ENCODE assay signal across 8 cellular contexts in genomic region chr18:32091724-32092421, GRCh38. TPM values are rescaled to one million over a fixed set of nuclear protein-coding genes. Genes with fewer than 3 reads are reported as not detected.
DNase-seq lines count a peak whose midpoint lies in the region; TF ChIP-seq lines count a peak whose summit lies in the region.

A gene with protein sequence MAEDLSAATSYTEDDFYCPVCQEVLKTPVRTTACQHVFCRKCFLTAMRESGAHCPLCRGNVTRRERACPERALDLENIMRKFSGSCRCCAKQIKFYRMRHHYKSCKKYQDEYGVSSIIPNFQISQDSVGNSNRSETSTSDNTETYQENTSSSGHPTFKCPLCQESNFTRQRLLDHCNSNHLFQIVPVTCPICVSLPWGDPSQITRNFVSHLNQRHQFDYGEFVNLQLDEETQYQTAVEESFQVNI (plus strand): TSS chr18:32091874. CDS start chr18:32092777, 903 bp downstream.

- H3K27me3 ChIP-seq in suprapubic skin: no peaks in the 10 kb centered on the region

- no peak for TF ChIP-seq CTCF in HFF-Myc (IDR thresholded peaks at IDR 0.05; ENCODE audit: low read depth, low read length, missing control alignments)
- TF ChIP-seq CTCF in suprapubic skin (IDR thresholded peaks at IDR 0.05): no peak

- H3K4me1 ChIP-seq in suprapubic skin: peaks cover 38% of the 10 kb centered on the region

- no peaks in the 10 kb centered on the region for H3K27me3 Mint-ChIP-seq in activated naive CD4-positive, alpha-beta T cell treated with anti-CD3 and anti-CD28 coated beads for 36 hours (ENCODE audit: low read depth)

- H3K9me3 ChIP-seq in suprapubic skin: no peaks in the 10 kb centered on the region

- peak within 1 kb of the TSS; percentile 98 for H3K27ac Mint-ChIP-seq in activated naive CD4-positive, alpha-beta T cell treated with anti-CD3 and anti-CD28 coated beads for 36 hours

- H3K27ac ChIP-seq in suprapubic skin: peak within 1 kb of the TSS; percentile 100

- peaks cover 33% of the 10 kb centered on the region for H3K36me3 Mint-ChIP-seq in activated naive CD4-positive, alpha-beta T cell treated with anti-CD3 and anti-CD28 coated beads for 36 hours (ENCODE audit: low read depth)

- no peaks in the 10 kb centered on the region for H3K9me3 Mint-ChIP-seq in activated naive CD4-positive, alpha-beta T cell treated with anti-CD3 and anti-CD28 coated beads for 36 hours

- H3K4me1 Mint-ChIP-seq in activated naive CD4-positive, alpha-beta T cell treated with anti-CD3 and anti-CD28 coated beads for 36 hours (ENCODE audit: low read depth): peaks cover 40% of the 10 kb centered on the region

- no peaks in the 10 kb centered on the region for H3K36me3 ChIP-seq in suprapubic skin

- CTCF ChIA-PET in activated naive CD4-positive, alpha-beta T cell treated with anti-CD3 and anti-CD28 coated beads for 36 hours (lab: Charles Lee): interaction anchor here (0.9 to 1.6 kb wide), 3 partner anchors 12 to 379 kb away, joined by 3 read pairs; partner anchors contain the start of gene GAREM1

- WGBS in suprapubic skin: 1% methylated on average over 39 of the region's 75 CpGs

- H3K4me3 Mint-ChIP-seq in activated naive CD4-positive, alpha-beta T cell treated with anti-CD3 and anti-CD28 coated beads for 36 hours: peak within 1 kb of the TSS; percentile 97

- peak within 1 kb of the TSS; percentile 88 for H3K4me3 ChIP-seq in HFF-Myc (replicated peaks; ENCODE audit: low read depth, low read length)
- peak within 1 kb of the TSS; percentile 99 for H3K4me3 ChIP-seq in suprapubic skin

- intact Hi-C loops in activated naive CD4-positive, alpha-beta T cell treated with anti-CD3 and anti-CD28 coated beads for 36 hours (cut with micrococcal nuclease): loop anchor here (1.0 to 10.0 kb wide), 10 partner anchors 15 to 597 kb away; partner anchors contain the start of genes DSG2, GAREM1, RNF125 and TRAPPC8

- TF ChIP-seq POLR2A in suprapubic skin (IDR thresholded peaks at IDR 0.05): peak in 1 of 2 donors; percentile 76

- peak; percentile 87 for DNase-seq in GM03348 (ENCODE audit: low spot score)
- no peak for DNase-seq in HFF-Myc (ENCODE audit: extremely low read depth, low read depth)
- DNase-seq in NAMALWA (ENCODE audit: low spot score): peak; percentile 91
- DNase-seq in SK-N-DZ (ENCODE audit: low spot score): peak; percentile 88
- DNase-seq in activated naive CD4-positive, alpha-beta T cell treated with anti-CD3 and anti-CD28 coated beads for 36 hours: peak; percentile 90
- peak; percentile 89 for DNase-seq in germinal center (ENCODE audit: low spot score)
- peak; percentile 76 for DNase-seq in occipital lobe (lab: John Stamatoyannopoulos, UW)
- peak; percentile 92 to 93 for DNase-seq in suprapubic skin (ENCODE audit: low spot score in 2 of 2)

- TF ChIP-seq EP300 in suprapubic skin (IDR thresholded peaks at IDR 0.05): peak; percentile 16

RNA-seq across cellular contexts. Expression of the gene that starts here (rescaled TPM):
- polyA plus RNA-seq in SK-N-DZ (2014; cell fraction: cytosol; rRNA removed): 73.8 and 87.5 TPM in 2 replicates
- polyA plus RNA-seq in SK-N-DZ (2014; cell fraction: nucleus; rRNA removed): 33.2 and 42.1 TPM in 2 replicates
- 10 to 100 TPM; 75.4 to 85.5 TPM for total RNA-seq in activated naive CD4-positive, alpha-beta T cell treated with anti-CD3 and anti-CD28 coated beads for 36 hours
- total RNA-seq in occipital lobe (79.5 TPM), suprapubic skin (10 to 100 TPM; 14.4 to 28.6 (median 19.5) TPM)
